Comparison of ENCODE assay signal across 9 cellular contexts in the genomic region with DNA sequence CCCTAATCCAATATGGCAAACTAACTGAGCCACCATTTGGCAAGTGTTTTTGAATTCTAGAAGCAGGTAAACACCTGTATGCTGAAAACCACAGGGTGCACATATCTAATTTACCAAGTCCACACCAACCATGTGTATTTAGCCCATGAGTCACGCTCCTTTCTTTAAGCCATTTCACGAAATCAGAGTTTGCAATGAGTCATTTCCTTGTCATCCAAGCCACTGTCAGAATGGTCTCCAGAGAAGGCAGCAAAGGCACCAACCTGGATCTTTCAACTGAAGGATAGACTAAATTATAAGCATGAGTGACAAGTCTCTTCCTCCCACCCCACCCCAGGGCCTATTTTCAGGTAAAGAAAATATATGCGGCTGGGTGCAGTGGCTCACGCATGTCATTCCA.
DNase-seq lines count a peak whose midpoint lies in the region; ATAC-seq, FAIRE-seq and TF ChIP-seq lines count a peak whose summit lies in the region.
"Had no signal": no experiment of that assay in that cellular context is flagged by ENCODE, and none has a peak within 500 bp of the region (broad histone marks: within the 10 kb centered on the region; RNA-seq: fewer than 3 reads in every experiment).

No MANE protein-coding gene starts in this region.

- peak; percentile 42 for FAIRE-seq in GM18507 (lab: Jason Lieb, UNC)

- H3K9me3 Mint-ChIP-seq in mesothelial cell of epicardium = peaks cover 2% of the 10 kb centered on the region
- H3K9me3 Mint-ChIP-seq: T-helper 1 cell treated with Interleukin-12 subunit alpha and Interleukin-12 subunit beta and Interleukin-4 antibody, amounts not matched to agents 30 μg/mL and 1 μg/mL, for 36 hours had no signal

- ATAC-seq in GM18858 (IDR thresholded peaks at IDR 0.05; ENCODE audit: unreplicated experiment) = no peak

- DNase-seq in ACHN (peak; percentile 86), GM18507 (ENCODE audit: extremely low spot score, insufficient read length, low read depth) (no peak), NB4 (ENCODE audit: low read depth) (peak; percentile 63), epithelial cell of proximal tubule (ENCODE audit: low read depth) (peak; percentile 67), mesothelial cell of epicardium (ENCODE audit: low spot score in 2 of 2, unreplicated experiment in 2 of 2) (no peak), GM19238 (ENCODE audit: insufficient read length, low spot score) (no peak), DMS 273 (lab: John Stamatoyannopoulos, UW; ENCODE audit: unreplicated experiment) (no peak)

- H3K36me3 Mint-ChIP-seq in mesothelial cell of epicardium = no peaks in the 10 kb centered on the region

- no peak for TF ChIP-seq POLR2A in NB4 (IDR thresholded peaks at IDR 0.05; ENCODE audit: extremely low read depth, insufficient read length)

- H3K27me3 Mint-ChIP-seq in mesothelial cell of epicardium (ENCODE audit: low read depth) = peaks cover 83% of the 10 kb centered on the region

- H3K4me3 ChIP-seq in NB4 (ENCODE audit: low read depth, low read length) (no peak overlapping the region), epithelial cell of proximal tubule (ENCODE audit: low read depth, low read length) (no peak overlapping the region)

- TF ChIP-seq CTCF in NB4 (IDR thresholded peaks at IDR 0.05; ENCODE audit: low read depth, low read length) (no peak), epithelial cell of proximal tubule (conservative IDR thresholded peaks at IDR 0.05; ENCODE audit: low read depth, low read length) (no peak), mesothelial cell of epicardium (IDR thresholded peaks at IDR 0.05; ENCODE audit: unreplicated experiment) (no peak)

- H3K27ac Mint-ChIP-seq in mesothelial cell of epicardium = no peak overlapping the region
- H3K27ac Mint-ChIP-seq: T-helper 1 cell treated with Interleukin-12 subunit alpha and Interleukin-12 subunit beta and Interleukin-4 antibody, amounts not matched to agents 30 μg/mL and 1 μg/mL, for 36 hours had no signal

- no peaks in the 10 kb centered on the region for H3K4me1 Mint-ChIP-seq in mesothelial cell of epicardium

- in situ Hi-C loops in ACHN (cut with HindIII; ENCODE audit: low pct_ligation_motif_present, low pct_unique_long_range_greater_than_20kb, low sequenced_read_pairs) = no loop called here

- no peak overlapping the region for H3K4me3 Mint-ChIP-seq in mesothelial cell of epicardium

Comparison
In these comparisons a context has a peak if more than half of its experiments do, and no peak if none do; other contexts are left out.
1. DNase-seq: peak in ACHN (single experiment), NB4 (single experiment) and epithelial cell of proximal tubule (single experiment); none in GM18507 (single experiment), mesothelial cell of epicardium (0 of 2), GM19238 (single experiment) and DMS 273 (single experiment).